In genomic region chr1:6460349-6461236, GRCh38 we compare ENCODE assay signal across 9 cellular contexts. TPM values are rescaled to one million over a fixed set of nuclear protein-coding genes. Genes with fewer than 3 reads are reported as not detected.
DNase-seq lines count a peak whose midpoint lies in the region; ATAC-seq and TF ChIP-seq lines count a peak whose summit lies in the region.
"Had no signal": no experiment of that assay in that cellular context is flagged by ENCODE, and none has a peak within 500 bp of the region (broad histone marks: within the 10 kb centered on the region; RNA-seq: fewer than 3 reads in every experiment).

No MANE protein-coding gene starts in this region.

- H3K9me3 ChIP-seq in T-helper 17 cell (ENCODE audit: control insufficient read depth, low read length, poor library complexity, severe bottlenecking) (no peaks in the 10 kb centered on the region), thoracic aorta (no peaks in the 10 kb centered on the region), ascending aorta (no peaks in the 10 kb centered on the region)

- H3K27ac ChIP-seq in thoracic aorta: no peak overlapping the region
- no peak overlapping the region for H3K27ac ChIP-seq in ascending aorta

- H3K4me3 ChIP-seq in thoracic aorta: peak overlapping the region; percentile 33
- H3K4me3 ChIP-seq in ascending aorta: no peak overlapping the region

- intact Hi-C loops in ascending aorta (cut with DNase I): no loop called here

- H3K4me1 ChIP-seq in thoracic aorta (ENCODE audit: control insufficient read depth in 1 of 2, low read depth in 2 of 2) (no peaks in the 10 kb centered on the region), ascending aorta (no peaks in the 10 kb centered on the region)

- H3K27me3 ChIP-seq in thoracic aorta (replicated peaks; ENCODE audit: insufficient read depth) (peaks cover 5% of the 10 kb centered on the region), ascending aorta (no peaks in the 10 kb centered on the region)

- no peaks in the 10 kb centered on the region for H3K9me3 Mint-ChIP-seq in natural killer cell treated with Interleukin-12 subunit alpha and Interleukin-12 subunit beta and Interleukin-15 and Interleukin-18, amount 100 ng/mL, for 72 hours

- H3K4me3 Mint-ChIP-seq in T-helper 17 cell: peak overlapping the region; percentile 99
- H3K4me3 Mint-ChIP-seq in natural killer cell treated with Interleukin-12 subunit alpha and Interleukin-12 subunit beta and Interleukin-15 and Interleukin-18, amount 100 ng/mL, for 72 hours: peak overlapping the region; percentile 75

- no peaks in the 10 kb centered on the region for H3K27me3 Mint-ChIP-seq in T-helper 17 cell
- peaks cover 3 to 11% of the 10 kb centered on the region in 2 donors for H3K27me3 Mint-ChIP-seq in natural killer cell treated with Interleukin-12 subunit alpha and Interleukin-12 subunit beta and Interleukin-15 and Interleukin-18, amount 100 ng/mL, for 72 hours

- H3K36me3 Mint-ChIP-seq in T-helper 17 cell (ENCODE audit: low read depth): peaks cover 19% of the 10 kb centered on the region
- peaks cover 5% of the 10 kb centered on the region for H3K36me3 Mint-ChIP-seq in natural killer cell treated with Interleukin-12 subunit alpha and Interleukin-12 subunit beta and Interleukin-15 and Interleukin-18, amount 100 ng/mL, for 72 hours

- H3K27ac Mint-ChIP-seq in T-helper 17 cell: peak overlapping the region; percentile 100
- peak overlapping the region; percentile 94 to 98 for H3K27ac Mint-ChIP-seq in natural killer cell treated with Interleukin-12 subunit alpha and Interleukin-12 subunit beta and Interleukin-15 and Interleukin-18, amount 100 ng/mL, for 72 hours

- peak; percentile 94 to 97 (median 97) for DNase-seq in T-helper 17 cell
- DNase-seq in activated naive CD4-positive, alpha-beta T cell treated with Interleukin-2 at 50 U/mL for 16 hours: peak; percentile 92
- peak; percentile 89 for DNase-seq in natural killer cell treated with Interleukin-12 subunit alpha and Interleukin-12 subunit beta and Interleukin-15 and Interleukin-18, amount 100 ng/mL, for 72 hours (ENCODE audit: low spot score)
- DNase-seq in thoracic aorta (ENCODE audit: low spot score): no peak
- DNase-seq in NCI-H1930 (lab: John Stamatoyannopoulos, UW): no peak
- DNase-seq in ascending aorta (ENCODE audit: low spot score in 2 of 2): no peak
- DNase-seq: amniotic stem cell had no signal

- H3K4me1 Mint-ChIP-seq in T-helper 17 cell: peaks cover 48% of the 10 kb centered on the region
- peaks cover 29 to 36% of the 10 kb centered on the region in 2 donors for H3K4me1 Mint-ChIP-seq in natural killer cell treated with Interleukin-12 subunit alpha and Interleukin-12 subunit beta and Interleukin-15 and Interleukin-18, amount 100 ng/mL, for 72 hours (ENCODE audit: low read depth in 2 of 2)

- TF ChIP-seq CTCF in thoracic aorta (IDR thresholded peaks at IDR 0.05): no peak
- TF ChIP-seq CTCF in ascending aorta (IDR thresholded peaks at IDR 0.05): no peak

- ATAC-seq in T-helper 17 cell: peak; percentile 84
- peak; percentile 92 to 93 for ATAC-seq in natural killer cell treated with Interleukin-12 subunit alpha and Interleukin-12 subunit beta and Interleukin-15 and Interleukin-18, amount 100 ng/mL, for 72 hours
- ATAC-seq in thoracic aorta (ENCODE audit: insufficient number of reproducible peaks, low FRiP score, low read depth): no peak
- no peak for ATAC-seq in HG03571 (IDR thresholded peaks at IDR 0.05; ENCODE audit: unreplicated experiment)
- no peak for ATAC-seq in HG03280 (IDR thresholded peaks at IDR 0.05; ENCODE audit: unreplicated experiment)

- H3K36me3 ChIP-seq in thoracic aorta: peaks cover 15% of the 10 kb centered on the region
- peaks cover 0 to 19% of the 10 kb centered on the region in 2 donors for H3K36me3 ChIP-seq in ascending aorta

RNA-seq across cellular contexts. Expression of gene TNFRSF25, which starts 5.4 kb away (rescaled TPM):
- total RNA-seq in T-helper 17 cell (100 to 1,000 TPM; 393 to 433 TPM), thoracic aorta (10 to 100 TPM in 1 of 2 donors, 1 to 10 TPM in 1; 9.5 to 48.2 TPM), ascending aorta (18.0 TPM)
- 100 to 1,000 TPM in 1 of 2 donors, 10 to 100 TPM in 1; 83.6 to 106 TPM for total RNA-seq in natural killer cell treated with Interleukin-12 subunit alpha and Interleukin-12 subunit beta and Interleukin-15 and Interleukin-18, amount 100 ng/mL, for 72 hours

RNA-seq across cellular contexts. Expression of gene PLEKHG5, which starts 30.9 kb away (rescaled TPM):
- total RNA-seq in T-helper 17 cell (10 to 100 TPM; 10.8 to 12.8 TPM), thoracic aorta (10 to 100 TPM; 23.4 to 32.9 TPM), ascending aorta (11.4 TPM)
- under 1 TPM; 0.33 to 0.81 TPM for total RNA-seq in natural killer cell treated with Interleukin-12 subunit alpha and Interleukin-12 subunit beta and Interleukin-15 and Interleukin-18, amount 100 ng/mL, for 72 hours

RNA-seq across cellular contexts. Expression of gene ESPN, which starts 36.0 kb away (rescaled TPM):
- total RNA-seq in T-helper 17 cell: 10 to 100 TPM; 13.2 to 15.7 TPM
- total RNA-seq in natural killer cell treated with Interleukin-12 subunit alpha and Interleukin-12 subunit beta and Interleukin-15 and Interleukin-18, amount 100 ng/mL, for 72 hours: under 1 TPM; 0.14 to 0.84 TPM
- total RNA-seq in thoracic aorta: not detected
- 2.2 TPM for total RNA-seq in ascending aorta

RNA-seq across cellular contexts. Expression of gene HES2, which starts 40.9 kb away (rescaled TPM):
- not detected for total RNA-seq in T-helper 17 cell
- total RNA-seq in natural killer cell treated with Interleukin-12 subunit alpha and Interleukin-12 subunit beta and Interleukin-15 and Interleukin-18, amount 100 ng/mL, for 72 hours: not detected
- total RNA-seq in thoracic aorta: not detected
- total RNA-seq in ascending aorta: not detected

Comparison
In these comparisons a context has a peak if more than half of its experiments do, and no peak if none do; other contexts are left out.
1. ATAC-seq: peak in T-helper 17 cell (single experiment) and natural killer cell treated with Interleukin-12 subunit alpha and Interleukin-12 subunit beta and Interleukin-15 and Interleukin-18, amount 100 ng/mL, for 72 hours (2 of 2); none in thoracic aorta (single experiment), HG03571 (single experiment) and HG03280 (single experiment).
2. DNase-seq: peak in T-helper 17 cell (3 of 3), activated naive CD4-positive, alpha-beta T cell treated with Interleukin-2 at 50 U/mL for 16 hours (single experiment) and natural killer cell treated with Interleukin-12 subunit alpha and Interleukin-12 subunit beta and Interleukin-15 and Interleukin-18, amount 100 ng/mL, for 72 hours (single experiment); none in thoracic aorta (single experiment), NCI-H1930 (0 of 2) and ascending aorta (0 of 2).